Comparison of ENCODE assay signal across 8 cellular contexts in the genomic region with DNA sequence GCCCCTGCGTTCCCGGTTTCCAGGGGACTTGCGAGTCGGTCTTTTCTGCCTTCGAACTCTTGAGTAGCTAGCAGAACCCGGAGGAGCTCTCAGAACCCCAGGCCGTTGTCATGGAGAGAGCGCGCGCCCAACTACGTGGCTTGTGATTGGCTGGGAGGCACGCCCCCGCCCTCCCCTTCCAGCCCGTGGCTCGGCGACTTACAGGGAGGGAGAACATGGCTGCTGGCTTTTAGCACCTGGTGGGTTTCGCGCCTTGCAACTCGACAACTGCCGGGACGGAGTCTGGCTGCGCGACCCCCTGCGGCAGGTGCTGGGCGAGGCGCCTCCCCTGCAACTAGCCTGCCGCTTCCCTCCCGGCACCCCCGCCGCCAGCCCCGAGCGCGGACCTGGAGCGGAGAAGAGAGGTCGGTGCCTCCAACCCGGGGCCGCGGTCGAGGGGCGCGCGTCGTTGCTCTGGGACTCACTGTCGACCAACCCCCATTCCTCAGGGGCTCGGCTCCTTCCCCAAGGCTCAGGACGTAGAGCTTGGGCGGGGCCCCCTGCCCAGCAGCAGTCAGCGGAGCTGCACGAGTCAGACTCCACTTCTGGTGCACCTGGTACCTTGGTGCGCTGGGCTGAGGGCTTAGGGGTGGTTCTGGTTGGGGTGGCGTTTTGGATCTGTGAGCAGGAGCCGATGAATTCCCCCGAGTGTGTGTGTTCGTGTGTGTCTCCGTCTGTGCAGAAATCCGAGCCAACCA. TPM values are rescaled to one million over a fixed set of nuclear protein-coding genes. Genes with fewer than 3 reads are reported as not detected.
DNase-seq lines count a peak whose midpoint lies in the region; ATAC-seq and TF ChIP-seq lines count a peak whose summit lies in the region.

No MANE protein-coding gene starts in this region.

- ATAC-seq in GM18861 (IDR thresholded peaks at IDR 0.05; ENCODE audit: unreplicated experiment) (peak; percentile 58), HG03196 (IDR thresholded peaks at IDR 0.05; ENCODE audit: unreplicated experiment) (peak; percentile 76), right lobe of liver (peak; percentile 93 to 96 (median 94))

- DNase-seq in 8988T = peak; percentile 99
- DNase-seq in NCI-H510A (lab: John Stamatoyannopoulos, UW) = peak; percentile 86
- DNase-seq in activated CD4-positive, alpha-beta T cell treated with anti-CD3 and anti-CD28 coated beads, Interleukin-2, amount 50 U/mL, for 24 hours (ENCODE audit: low read depth in 1 of 2, low spot score in 1 of 2) = peak; percentile 85 to 87
- DNase-seq in right lobe of liver = peak; percentile 88 to 90 (median 89)
- DNase-seq in stimulated activated CD4-positive, alpha-beta T cell treated with anti-CD3 and anti-CD28 coated beads, Interleukin-4, amount 100 ng/mL, for 1 hour = peak; percentile 92

- H3K27ac Mint-ChIP-seq in dendritic cell treated with granulocyte-macrophage colony-stimulating factor and Interleukin-4, amounts not matched to agents 40 ng/mL and 50 ng/mL, for 4 days = peak overlapping the region; percentile 60

- peaks cover 23% of the 10 kb centered on the region for H3K4me1 Mint-ChIP-seq in dendritic cell treated with granulocyte-macrophage colony-stimulating factor and Interleukin-4, amounts not matched to agents 40 ng/mL and 50 ng/mL, for 4 days (ENCODE audit: low read depth)

- peak overlapping the region; percentile 85 to 89 (median 86) for H3K4me3 ChIP-seq in right lobe of liver

- peaks cover 13% of the 10 kb centered on the region for H3K9me3 Mint-ChIP-seq in dendritic cell treated with granulocyte-macrophage colony-stimulating factor and Interleukin-4, amounts not matched to agents 40 ng/mL and 50 ng/mL, for 4 days

- H3K27me3 ChIP-seq in right lobe of liver = no peaks in the 10 kb centered on the region

- H3K36me3 ChIP-seq in right lobe of liver = no peaks in the 10 kb centered on the region

- H3K36me3 Mint-ChIP-seq in dendritic cell treated with granulocyte-macrophage colony-stimulating factor and Interleukin-4, amounts not matched to agents 40 ng/mL and 50 ng/mL, for 4 days (ENCODE audit: low read depth) = no peaks in the 10 kb centered on the region

- H3K9me3 ChIP-seq in right lobe of liver = no peaks in the 10 kb centered on the region

- peak overlapping the region; percentile 89 for H3K4me3 Mint-ChIP-seq in dendritic cell treated with granulocyte-macrophage colony-stimulating factor and Interleukin-4, amounts not matched to agents 40 ng/mL and 50 ng/mL, for 4 days

- TF ChIP-seq CTCF in right lobe of liver (IDR thresholded peaks at IDR 0.05) = no peak

- H3K27ac ChIP-seq in right lobe of liver = no peak overlapping the region

- peaks cover 44% of the 10 kb centered on the region for H3K27me3 Mint-ChIP-seq in dendritic cell treated with granulocyte-macrophage colony-stimulating factor and Interleukin-4, amounts not matched to agents 40 ng/mL and 50 ng/mL, for 4 days

- no peak for TF ChIP-seq POLR2A in right lobe of liver (IDR thresholded peaks at IDR 0.05)

- H3K4me1 ChIP-seq in right lobe of liver = peaks cover 0 to 15% (median 5%) of the 10 kb centered on the region in 4 donors

- intact Hi-C loops in dendritic cell treated with granulocyte-macrophage colony-stimulating factor and Interleukin-4, amounts not matched to agents 40 ng/mL and 50 ng/mL, for 4 days (cut with micrococcal nuclease) = loop anchor here (1.0 to 10.0 kb wide), 5 partner anchors 9 to 592 kb away; partner anchors contain the start of gene ZFP90
- intact Hi-C loops in right lobe of liver (cut with DNase I) = no loop called here

- 5% methylated on average over 8 of the region's 56 CpGs for WGBS in right lobe of liver (ENCODE audit: insufficient coverage, low coverage, low lambda C conversion rate, missing lambda C conversion rate)

RNA-seq across cellular contexts. Expression of gene ZFP90, which starts 9.0 kb away (rescaled TPM):
- 10 to 100 TPM in 1 of 6 experiments, 1 to 10 TPM in 5; 3.4 to 11.3 (median 6.2) TPM for total RNA-seq in right lobe of liver
